ENCODE assay signal across 8 cellular contexts in the genomic region with DNA sequence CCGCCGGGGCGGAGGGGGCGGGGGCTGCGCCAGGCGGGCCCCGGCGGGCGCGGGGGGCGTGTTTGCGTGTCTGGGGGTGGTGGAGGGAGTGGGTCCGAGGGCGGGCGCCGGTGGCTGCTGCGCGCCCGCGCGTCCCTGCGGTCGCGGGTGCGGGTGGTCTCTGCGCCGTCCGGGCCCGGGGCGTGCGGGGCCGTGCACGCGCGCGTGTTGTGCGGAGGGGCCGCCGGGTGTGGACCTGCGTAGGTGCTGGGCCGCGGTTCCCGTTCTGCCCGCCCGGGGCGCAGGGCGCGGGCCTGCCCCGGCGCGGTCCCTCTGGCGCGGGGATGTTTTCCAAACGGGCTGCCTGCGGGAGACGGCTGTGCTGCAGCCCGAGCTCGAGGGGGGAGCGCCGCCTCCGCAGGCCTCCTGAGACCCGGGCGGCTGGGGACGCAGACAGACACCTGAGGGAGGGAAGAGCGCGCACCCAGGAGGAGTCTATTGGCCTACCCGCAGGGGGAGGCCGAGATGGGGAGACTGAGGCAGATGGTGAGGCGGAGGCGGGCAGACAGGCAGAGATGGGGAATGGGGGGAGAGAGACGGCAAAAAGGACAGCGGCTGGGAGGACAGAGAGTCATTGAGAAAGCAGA. TPM values are rescaled to one million over a fixed set of nuclear protein-coding genes. Genes with fewer than 3 reads are reported as not detected.
DNase-seq lines count a peak whose midpoint lies in the region; ATAC-seq, FAIRE-seq and TF ChIP-seq lines count a peak whose summit lies in the region.

No MANE protein-coding gene starts in this region.

- POLR2A ChIA-PET in RWPE1 (lab: Yijun Ruan, JAX; ENCODE audit: low non-redundant PET), result interaction anchor here (0.9 kb wide), 1 partner anchor 13 kb away, joined by 6 read pairs; the partner anchor contains the start of gene DPP3

- H3K27me3 Mint-ChIP-seq in type B pancreatic cell, result no peaks in the 10 kb centered on the region

- peak overlapping the region; percentile 93 for H3K4me3 Mint-ChIP-seq in type B pancreatic cell

- H3K36me3 ChIP-seq in ectodermal cell (ENCODE audit: control insufficient read depth, insufficient read depth, low read length), result no peaks in the 10 kb centered on the region

- H3K4me1 Mint-ChIP-seq in type B pancreatic cell (ENCODE audit: unreplicated experiment), result peaks cover 15% of the 10 kb centered on the region

- H3K9me3 ChIP-seq in ectodermal cell (ENCODE audit: control insufficient read depth, low read length) (no peaks in the 10 kb centered on the region), mononuclear cell (ENCODE audit: low read depth, low read length) (no peaks in the 10 kb centered on the region)

- WGBS in ectodermal cell, 2 experiments, result 3% methylated on average over 72 of the region's 72 CpGs

- peak; percentile 37 for TF ChIP-seq CTCF in RWPE1 (conservative IDR thresholded peaks at IDR 0.05; ENCODE audit: low read depth)
- peak; percentile 63 for TF ChIP-seq CTCF in type B pancreatic cell (conservative IDR thresholded peaks at IDR 0.05)

- H3K36me3 Mint-ChIP-seq in type B pancreatic cell, result no peaks in the 10 kb centered on the region

- peak overlapping the region; percentile 47 for H3K4me3 ChIP-seq in ectodermal cell (ENCODE audit: insufficient read depth, low read depth, low read length)
- H3K4me3 ChIP-seq in mononuclear cell (ENCODE audit: low read length), result peak overlapping the region; percentile 52

- H3K27ac ChIP-seq in RWPE1 (peak overlapping the region; percentile 71), ectodermal cell (ENCODE audit: insufficient read depth, low read depth, low read length, poor library complexity, severe bottlenecking) (no peak overlapping the region)

- no peak for TF ChIP-seq POLR2A in GM12891 (IDR thresholded peaks at IDR 0.05; ENCODE audit: low read depth, low read length)

- DNase-seq in AG08396 (ENCODE audit: low spot score), result peak; percentile 83
- DNase-seq in GM12891 (ENCODE audit: insufficient read length, low spot score), result no peak
- peak; percentile 50 for DNase-seq in RWPE1 (ENCODE audit: low spot score)
- no peak for DNase-seq in type B pancreatic cell (ENCODE audit: extremely low spot score, unreplicated experiment)
- no peak for DNase-seq in T-helper 9 cell

- peak; percentile 26 for FAIRE-seq in GM12891 (lab: Jason Lieb, UNC)

- CTCF ChIA-PET in RWPE1 (lab: Yijun Ruan, JAX), result interaction anchor here (0.7 to 1.0 kb wide), 3 partner anchors 9 to 28 kb away, joined by 3 to 5 read pairs (median 3); no protein-coding TSS in a partner anchor

- peak; percentile 17 for ATAC-seq in HG02938 (IDR thresholded peaks at IDR 0.05; ENCODE audit: unreplicated experiment)

- no peaks in the 10 kb centered on the region for H3K9me3 Mint-ChIP-seq in type B pancreatic cell

- peaks cover 11% of the 10 kb centered on the region for H3K4me1 ChIP-seq in ectodermal cell (ENCODE audit: control insufficient read depth, insufficient read depth, low read length)
- peaks cover 26% of the 10 kb centered on the region for H3K4me1 ChIP-seq in mononuclear cell (ENCODE audit: insufficient read depth, low read length)

- peak overlapping the region; percentile 67 for H3K27ac Mint-ChIP-seq in type B pancreatic cell

- H3K27me3 ChIP-seq in ectodermal cell (ENCODE audit: control insufficient read depth, insufficient read depth, low read length, poor library complexity, severe bottlenecking) (no peaks in the 10 kb centered on the region), mononuclear cell (ENCODE audit: insufficient read depth, low read length) (no peaks in the 10 kb centered on the region)

TF ChIP-seq in GM12891, 5 proteins besides CTCF, POLR2A, EP300 and RAD21:
- no peak for TF ChIP-seq POLR2AphosphoS5 (IDR thresholded peaks at IDR 0.05; ENCODE audit: low read depth, low read length)
- no peak for TF ChIP-seq TAF1 (IDR thresholded peaks at IDR 0.05; ENCODE audit: low read depth, low read length)
- no peak for TF ChIP-seq SPI1 (IDR thresholded peaks at IDR 0.05; ENCODE audit: low read depth, low read length)
- no peak for TF ChIP-seq PAX5 (IDR thresholded peaks at IDR 0.05; ENCODE audit: insufficient read depth, low read length, severe bottlenecking)
- TF ChIP-seq POU2F2 (IDR thresholded peaks at IDR 0.05; ENCODE audit: low read depth, low read length), result no peak

RNA-seq across cellular contexts. Expression of gene PELI3, which starts 0.4 kb away (rescaled TPM):
- polyA plus RNA-seq in GM12891 (2012; ENCODE audit: low read depth, missing spikeins), result 0.73 TPM
- 7.6 TPM for polyA plus RNA-seq in ectodermal cell (2013, experiment 1 of 4)
- polyA plus RNA-seq in ectodermal cell (2013, experiment 2 of 4), result 8.9 TPM
- 6.5 TPM for polyA plus RNA-seq in ectodermal cell (2013, experiment 3 of 4)
- 7.5 TPM for polyA plus RNA-seq in ectodermal cell (2013, experiment 4 of 4)
- total RNA-seq in mononuclear cell (9.8 TPM), type B pancreatic cell (ENCODE audit: low replicate concordance) (17.9 and 25.0 TPM in 2 replicates)

RNA-seq across cellular contexts. Expression of gene DPP3, which starts 13.1 kb away (rescaled TPM):
- 44.4 TPM for polyA plus RNA-seq in GM12891 (2012; ENCODE audit: low read depth, missing spikeins)
- 56.0 TPM for polyA plus RNA-seq in ectodermal cell (2013, experiment 1 of 4)
- 55.6 TPM for polyA plus RNA-seq in ectodermal cell (2013, experiment 2 of 4)
- polyA plus RNA-seq in ectodermal cell (2013, experiment 3 of 4), result 36.4 TPM
- 39.1 TPM for polyA plus RNA-seq in ectodermal cell (2013, experiment 4 of 4)
- total RNA-seq in mononuclear cell, result 15.2 TPM
- total RNA-seq in type B pancreatic cell (ENCODE audit: low replicate concordance), result 42.7 and 44.0 TPM in 2 replicates

RNA-seq across cellular contexts. Expression of gene MRPL11, which starts 28.5 kb away (rescaled TPM):
- polyA plus RNA-seq in GM12891 (2012; ENCODE audit: low read depth, missing spikeins), result 106 TPM
- polyA plus RNA-seq in ectodermal cell (2013, experiment 1 of 4), result 117 TPM
- polyA plus RNA-seq in ectodermal cell (2013, experiment 2 of 4), result 113 TPM
- polyA plus RNA-seq in ectodermal cell (2013, experiment 3 of 4), result 93.2 TPM
- 97.3 TPM for polyA plus RNA-seq in ectodermal cell (2013, experiment 4 of 4)
- total RNA-seq in mononuclear cell (22.6 TPM), type B pancreatic cell (ENCODE audit: low replicate concordance) (53.0 and 69.8 TPM in 2 replicates)

RNA-seq across cellular contexts. Expression of gene BBS1, which starts 43.3 kb away (rescaled TPM):
- polyA plus RNA-seq in GM12891 (2012; ENCODE audit: low read depth, missing spikeins), result 9.9 TPM
- 52.3 TPM for polyA plus RNA-seq in ectodermal cell (2013, experiment 1 of 4)
- polyA plus RNA-seq in ectodermal cell (2013, experiment 2 of 4), result 55.7 TPM
- polyA plus RNA-seq in ectodermal cell (2013, experiment 3 of 4), result 39.7 TPM
- polyA plus RNA-seq in ectodermal cell (2013, experiment 4 of 4), result 43.0 TPM
- total RNA-seq in mononuclear cell (12.6 TPM), type B pancreatic cell (ENCODE audit: low replicate concordance) (43.1 and 71.8 TPM in 2 replicates)

RNA-seq across cellular contexts. Expression of gene NPAS4, which starts 46.3 kb away (rescaled TPM):
- polyA plus RNA-seq in GM12891 (2012; ENCODE audit: low read depth, missing spikeins), result 0.15 TPM
- 2.8 TPM for polyA plus RNA-seq in ectodermal cell (2013, experiment 1 of 4)
- polyA plus RNA-seq in ectodermal cell (2013, experiment 2 of 4), result 3.3 TPM
- polyA plus RNA-seq in ectodermal cell (2013, experiment 3 of 4), result 1.3 TPM
- 1.3 TPM for polyA plus RNA-seq in ectodermal cell (2013, experiment 4 of 4)
- total RNA-seq in mononuclear cell (not detected), type B pancreatic cell (ENCODE audit: low replicate concordance) (0.14 and 0.77 TPM in 2 replicates)

Comparison
In these comparisons a context has a peak if more than half of its experiments do, and no peak if none do; other contexts are left out.
1. DNase-seq: peak in AG08396 (single experiment) and RWPE1 (single experiment); none in GM12891 (single experiment), type B pancreatic cell (single experiment) and T-helper 9 cell (single experiment).